14 cellular contexts compared by ENCODE assay signal in the genomic region with DNA sequence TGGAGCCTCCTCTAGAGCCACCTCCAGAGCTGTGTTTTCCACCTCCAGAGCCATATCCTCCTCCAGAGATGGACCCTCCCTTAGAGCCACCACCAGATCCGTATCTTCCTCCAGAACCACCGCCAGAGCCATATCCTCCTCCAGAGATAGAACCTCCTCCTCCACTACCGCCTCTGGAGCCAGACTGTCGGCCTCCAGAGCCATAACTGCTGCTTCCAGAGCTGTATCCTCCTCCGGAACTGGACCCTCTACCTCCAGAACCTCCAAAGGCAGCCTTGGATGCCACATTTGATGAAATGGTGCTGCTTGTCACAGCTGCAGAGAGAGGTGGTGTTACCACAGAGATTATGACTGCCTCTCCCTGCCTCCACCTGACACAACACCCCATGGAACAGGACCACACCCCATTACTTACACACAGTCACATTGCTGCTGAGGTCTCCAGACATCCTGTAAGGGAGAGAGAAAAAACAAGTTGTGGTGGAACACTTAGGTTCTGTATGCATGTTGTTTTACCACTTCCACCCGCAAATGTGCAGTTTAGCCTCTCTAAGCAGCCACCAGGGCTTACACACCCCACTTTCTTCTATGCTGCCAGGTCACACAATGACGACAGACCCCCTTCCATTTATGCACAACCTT. TPM values are rescaled to one million over a fixed set of nuclear protein-coding genes. Genes with fewer than 3 reads are reported as not detected.
DNase-seq lines count a peak whose midpoint lies in the region; ATAC-seq and TF ChIP-seq lines count a peak whose summit lies in the region.
"Had no signal": no experiment of that assay in that cellular context is flagged by ENCODE, and none has a peak within 500 bp of the region (broad histone marks: within the 10 kb centered on the region; RNA-seq: fewer than 3 reads in every experiment).

No MANE protein-coding gene starts in this region.

- H3K27ac ChIP-seq in CD8-positive, alpha-beta T cell (ENCODE audit: low read depth, low read length), result peak overlapping the region; percentile 82
- peak overlapping the region; percentile 17 to 52 (median 35) for H3K27ac ChIP-seq in Peyer's patch
- no peak overlapping the region for H3K27ac ChIP-seq in gastroesophageal sphincter
- H3K27ac ChIP-seq: BLaER1 treated with 17β-estradiol and CSF1 and Interleukin-3, amounts not matched to agents 10 nM and 100 nM; left lung had no signal

- POLR2A ChIA-PET in CD8-positive, alpha-beta T cell (lab: Charles Lee), result interaction anchor here (0.8 to 3.9 kb wide), 9 partner anchors 10 to 59 kb away, joined by 3 to 41 read pairs (median 5); no protein-coding TSS in a partner anchor

- peak overlapping the region; percentile 99 for H3K27ac Mint-ChIP-seq in CD8-positive, alpha-beta T cell
- H3K27ac Mint-ChIP-seq in activated naive CD8-positive, alpha-beta T cell, result peak overlapping the region; percentile 95
- H3K27ac Mint-ChIP-seq: dendritic cell treated with granulocyte-macrophage colony-stimulating factor and Interleukin-4, amounts not matched to agents 40 ng/mL and 50 ng/mL, for 4 days had no signal

- CTCF ChIA-PET in CD8-positive, alpha-beta T cell (lab: Charles Lee), result interaction anchor here (0.6 to 1.7 kb wide), 8 partner anchors 11 to 901 kb away, joined by 3 to 5 read pairs (median 3); no protein-coding TSS in a partner anchor

- H3K9me3 Mint-ChIP-seq in CD8-positive, alpha-beta T cell, result peaks cover 3% of the 10 kb centered on the region
- H3K9me3 Mint-ChIP-seq in activated naive CD8-positive, alpha-beta T cell (ENCODE audit: low read depth), result no peaks in the 10 kb centered on the region
- H3K9me3 Mint-ChIP-seq: dendritic cell treated with granulocyte-macrophage colony-stimulating factor and Interleukin-4, amounts not matched to agents 40 ng/mL and 50 ng/mL, for 4 days had no signal

- no peak for TF ChIP-seq CTCF in CD8-positive, alpha-beta T cell (IDR thresholded peaks at IDR 0.05)
- TF ChIP-seq CTCF in Peyer's patch (IDR thresholded peaks at IDR 0.05) (peak in 1 of 6 experiments; percentile 4), mucosa of descending colon (IDR thresholded peaks at IDR 0.05) (no peak), gastroesophageal sphincter (IDR thresholded peaks at IDR 0.05) (no peak)

- peak; percentile 88 for ATAC-seq in CD8-positive, alpha-beta T cell
- ATAC-seq in mucosa of descending colon (peak; percentile 74), gastroesophageal sphincter (no peak)
- ATAC-seq: left lung had no signal

- H3K27me3 Mint-ChIP-seq in CD8-positive, alpha-beta T cell (ENCODE audit: low read depth), result no peaks in the 10 kb centered on the region
- H3K27me3 Mint-ChIP-seq in activated naive CD8-positive, alpha-beta T cell, result no peaks in the 10 kb centered on the region

- no peaks in the 10 kb centered on the region for H3K27me3 ChIP-seq in CD8-positive, alpha-beta T cell (ENCODE audit: insufficient read depth, low read length)
- H3K27me3 ChIP-seq in Peyer's patch (no peaks in the 10 kb centered on the region), gastroesophageal sphincter (peaks cover 8% of the 10 kb centered on the region)
- H3K27me3 ChIP-seq: BLaER1 treated with 17β-estradiol and CSF1 and Interleukin-3, amounts not matched to agents 10 nM and 100 nM had no signal

- no peaks in the 10 kb centered on the region for H3K36me3 ChIP-seq in CD8-positive, alpha-beta T cell (ENCODE audit: insufficient read depth, low read length)
- no peaks in the 10 kb centered on the region for H3K36me3 ChIP-seq in Peyer's patch
- no peaks in the 10 kb centered on the region for H3K36me3 ChIP-seq in mucosa of descending colon (ENCODE audit: low read depth)
- no peaks in the 10 kb centered on the region for H3K36me3 ChIP-seq in gastroesophageal sphincter
- H3K36me3 ChIP-seq: BLaER1 treated with 17β-estradiol and CSF1 and Interleukin-3, amounts not matched to agents 10 nM and 100 nM; left lung had no signal

- no peak for TF ChIP-seq EP300 in gastroesophageal sphincter (IDR thresholded peaks at IDR 0.05)

- peak overlapping the region; percentile 41 for H3K4me3 Mint-ChIP-seq in CD8-positive, alpha-beta T cell
- peak overlapping the region; percentile 69 for H3K4me3 Mint-ChIP-seq in activated naive CD8-positive, alpha-beta T cell
- H3K4me3 Mint-ChIP-seq: dendritic cell treated with granulocyte-macrophage colony-stimulating factor and Interleukin-4, amounts not matched to agents 40 ng/mL and 50 ng/mL, for 4 days had no signal

- TF ChIP-seq POLR2A in Peyer's patch (IDR thresholded peaks at IDR 0.05), result no peak
- no peak for TF ChIP-seq POLR2A in gastroesophageal sphincter (IDR thresholded peaks at IDR 0.05)

- intact Hi-C loops in CD8-positive, alpha-beta T cell (cut with DNase I, micrococcal nuclease), result loop anchor here (1.0 to 5.0 kb wide), 5 partner anchors 35 to 227 kb away; a partner anchor contains a TSS
- intact Hi-C loops in mucosa of descending colon (cut with DNase I, micrococcal nuclease), result no loop called here

- peaks cover 83% of the 10 kb centered on the region for H3K4me1 ChIP-seq in CD8-positive, alpha-beta T cell (ENCODE audit: insufficient read depth, low read length)
- peaks cover 0 to 11% (median 1%) of the 10 kb centered on the region in 4 donors for H3K4me1 ChIP-seq in Peyer's patch
- H3K4me1 ChIP-seq in mucosa of descending colon (ENCODE audit: low read depth), result peaks cover 1% of the 10 kb centered on the region
- H3K4me1 ChIP-seq in gastroesophageal sphincter, result no peaks in the 10 kb centered on the region
- H3K4me1 ChIP-seq: left lung had no signal

- DNase-seq in CD8-positive, alpha-beta T cell, result peak; percentile 22 to 91 (median 64)
- peak in 1 of 3 donors; percentile 19 for DNase-seq in Peyer's patch
- DNase-seq in mucosa of descending colon, result no peak
- DNase-seq in GF-D8 (lab: John Stamatoyannopoulos, UW), result no peak
- no peak for DNase-seq in NCI-H1048 (lab: John Stamatoyannopoulos, UW)
- DNase-seq in NCI-H446 treated with DMSO at 0.1 percent for 48 hours (lab: John Stamatoyannopoulos, UW), result no peak
- DNase-seq: amniotic stem cell, left lung, RPMI8226 had no signal

- H3K9me3 ChIP-seq in CD8-positive, alpha-beta T cell (ENCODE audit: low read length), result no peaks in the 10 kb centered on the region
- H3K9me3 ChIP-seq in Peyer's patch, result no peaks in the 10 kb centered on the region
- no peaks in the 10 kb centered on the region for H3K9me3 ChIP-seq in mucosa of descending colon
- H3K9me3 ChIP-seq in gastroesophageal sphincter, result no peaks in the 10 kb centered on the region
- H3K9me3 ChIP-seq: BLaER1 treated with 17β-estradiol and CSF1 and Interleukin-3, amounts not matched to agents 10 nM and 100 nM; left lung had no signal

- H3K36me3 Mint-ChIP-seq in CD8-positive, alpha-beta T cell, result peaks cover 2% of the 10 kb centered on the region
- H3K36me3 Mint-ChIP-seq in activated naive CD8-positive, alpha-beta T cell, result no peaks in the 10 kb centered on the region

- H3K4me3 ChIP-seq in CD8-positive, alpha-beta T cell (ENCODE audit: low read depth, low read length), result no peak overlapping the region
- H3K4me3 ChIP-seq in Peyer's patch, result no peak overlapping the region
- H3K4me3 ChIP-seq in mucosa of descending colon, result no peak overlapping the region
- H3K4me3 ChIP-seq in gastroesophageal sphincter, result no peak overlapping the region
- H3K4me3 ChIP-seq: BLaER1 treated with 17β-estradiol and CSF1 and Interleukin-3, amounts not matched to agents 10 nM and 100 nM; left lung had no signal

- WGBS in gastroesophageal sphincter (ENCODE audit: low coverage in 1 of 2), 2 donors, result 84 to 100% methylated on average over 2 to 7 of the region's 7 CpGs

- H3K4me1 Mint-ChIP-seq in CD8-positive, alpha-beta T cell (ENCODE audit: low read depth), result peaks cover 87% of the 10 kb centered on the region
- H3K4me1 Mint-ChIP-seq in activated naive CD8-positive, alpha-beta T cell (ENCODE audit: low read depth), result peaks cover 97% of the 10 kb centered on the region

RNA-seq across cellular contexts. Expression of a gene that starts 6.8 kb away (rescaled TPM):
- 1 to 10 TPM; 1.4 TPM for total RNA-seq in CD8-positive, alpha-beta T cell
- total RNA-seq in Peyer's patch (1 to 10 TPM in 1 of 4 donors, under 1 TPM in 1, not detected in 2; 0.47 to 2.5 TPM), mucosa of descending colon (under 1 TPM in 1 of 3 donors, not detected in 2; 0.12 TPM), gastroesophageal sphincter (not detected)
- total RNA-seq: left lung, osteoblast had no signal

RNA-seq across cellular contexts. Expression of a gene that starts 26.9 kb away (rescaled TPM):
- 1 to 10 TPM; 7.8 to 8.1 TPM for total RNA-seq in CD8-positive, alpha-beta T cell
- total RNA-seq in Peyer's patch, result 1 to 10 TPM in 1 of 4 donors, under 1 TPM in 1, not detected in 2; 0.40 to 1.2 TPM
- not detected for total RNA-seq in mucosa of descending colon
- total RNA-seq in gastroesophageal sphincter, result not detected
- total RNA-seq: left lung, osteoblast had no signal

RNA-seq across cellular contexts. Expression of a gene that starts 35.0 kb away (rescaled TPM):
- under 1 TPM; 0.25 to 0.95 TPM for total RNA-seq in CD8-positive, alpha-beta T cell
- total RNA-seq in Peyer's patch (1 to 10 TPM in 1 of 4 donors, under 1 TPM in 2, not detected in 1; 0.76 to 1.7 (median 0.94) TPM), mucosa of descending colon (under 1 TPM; 0.35 to 0.89 (median 0.38) TPM), gastroesophageal sphincter (not detected)
- total RNA-seq: osteoblast had no signal

RNA-seq across cellular contexts. Expression of a gene that starts 44.0 kb away (rescaled TPM):
- 1 to 10 TPM; 5.6 to 5.8 TPM for total RNA-seq in CD8-positive, alpha-beta T cell
- total RNA-seq in Peyer's patch (1 to 10 TPM in 3 of 4 donors, not detected in 1; 1.1 to 4.5 (median 2.3) TPM), mucosa of descending colon (not detected), gastroesophageal sphincter (not detected)
- total RNA-seq: left lung, osteoblast had no signal

RNA-seq across cellular contexts. Expression of a gene that starts 58.1 kb away (rescaled TPM):
- not detected for total RNA-seq in CD8-positive, alpha-beta T cell
- total RNA-seq in Peyer's patch, result not detected
- total RNA-seq in mucosa of descending colon, result not detected
- not detected for total RNA-seq in gastroesophageal sphincter
- total RNA-seq: left lung, osteoblast had no signal

Comparison
In these comparisons a context has a peak if more than half of its experiments do, and no peak if none do; other contexts are left out.
1. DNase-seq: peak in CD8-positive, alpha-beta T cell (7 of 7); none in mucosa of descending colon (0 of 3), GF-D8 (single experiment), NCI-H1048 (single experiment) and NCI-H446 treated with DMSO at 0.1 percent for 48 hours (single experiment).
2. H3K27ac ChIP-seq: peak in CD8-positive, alpha-beta T cell (single experiment) and Peyer's patch (4 of 4); none in gastroesophageal sphincter (0 of 4).
3. intact Hi-C loops: an anchor here in CD8-positive, alpha-beta T cell (1.0 to 5.0 kb wide); none called in mucosa of descending colon.